In genomic region chr6:125728739-125729138, GRCh38 we compare ENCODE assay signal across 2 cellular contexts.
TF ChIP-seq lines count a peak whose summit lies in the region.

No MANE protein-coding gene starts in this region.

TF ChIP-seq in HEK293T, 16 proteins besides CTCF, POLR2A, EP300 and RAD21 (continued from another document):
- no peak for TF ChIP-seq ZNF384 (IDR thresholded peaks at IDR 0.05)

TF ChIP-seq in WTC11, 78 proteins besides CTCF, POLR2A, EP300 and RAD21 (continued from another document):
- no peak for TF ChIP-seq ZNF281 (CRISPR knock-in tag; IDR thresholded peaks at IDR 0.05)
- no peak for TF ChIP-seq ATF2 (CRISPR knock-in tag; IDR thresholded peaks at IDR 0.05; ENCODE audit: borderline replicate concordance, low read depth)
- TF ChIP-seq ZMAT4 (CRISPR knock-in tag; IDR thresholded peaks at IDR 0.05), result no peak
- TF ChIP-seq SMAD3 (CRISPR knock-in tag; IDR thresholded peaks at IDR 0.05; ENCODE audit: borderline replicate concordance), result no peak
- TF ChIP-seq CREM (CRISPR knock-in tag; IDR thresholded peaks at IDR 0.05), result no peak
- no peak for TF ChIP-seq AFF4 (CRISPR knock-in tag; IDR thresholded peaks at IDR 0.05; ENCODE audit: borderline replicate concordance)
- TF ChIP-seq CDX4 (CRISPR knock-in tag; IDR thresholded peaks at IDR 0.05; ENCODE audit: borderline replicate concordance), result no peak
- TF ChIP-seq NFATC4 (CRISPR knock-in tag; IDR thresholded peaks at IDR 0.05), result no peak
